In genomic region chr9:36487482-36488321, GRCh38 we compare ENCODE assay signal across 8 cellular contexts.
DNase-seq lines count a peak whose midpoint lies in the region; ATAC-seq and TF ChIP-seq lines count a peak whose summit lies in the region.

No MANE protein-coding gene starts in this region.

- ATAC-seq in GM21723 (IDR thresholded peaks at IDR 0.05; ENCODE audit: unreplicated experiment): peak; percentile 89
- peak; percentile 96 for ATAC-seq in Panc1
- peak; percentile 96 to 97 for ATAC-seq in activated T-cell treated with anti-CD3 and anti-CD28 coated beads, Interleukin-2, amount 50 U/mL, for 72 hours (replicated peaks in 1 of 2)
- peak; percentile 82 to 83 for ATAC-seq in naive B cell (ENCODE audit: low read depth in 2 of 2)
- peak; percentile 97 for ATAC-seq in stimulated activated effector memory CD8-positive, alpha-beta T cell treated with anti-CD3 and anti-CD28 coated beads, Interleukin-12 subunit alpha, Interleukin-12 subunit beta, amount 100 ng/mL, for 72 hours

- CTCF ChIA-PET in Panc1 (lab: Charles Lee): interaction anchor here (0.6 to 2.3 kb wide), 3 partner anchors 35 to 80 kb away, joined by 3 to 10 read pairs (median 6); no protein-coding TSS in a partner anchor

- TF ChIP-seq CTCF in Panc1 (IDR thresholded peaks at IDR 0.05) (no peak), esophagus squamous epithelium (IDR thresholded peaks at IDR 0.05) (peak in 2 of 6 experiments; percentile 20 to 29)

- H3K4me3 ChIP-seq in Panc1 (ENCODE audit: low read depth in 2 of 2, low read length in 2 of 2): peak overlapping the region; percentile 73 to 90
- H3K4me3 ChIP-seq in esophagus squamous epithelium: peak overlapping the region; percentile 78 to 98 (median 92)

- no peaks in the 10 kb centered on the region for H3K9me3 Mint-ChIP-seq in activated T-cell treated with anti-CD3 and anti-CD28 coated beads, Interleukin-2, amount 50 U/mL, for 72 hours
- no peaks in the 10 kb centered on the region for H3K9me3 Mint-ChIP-seq in naive B cell
- H3K9me3 Mint-ChIP-seq in stimulated activated effector memory CD8-positive, alpha-beta T cell treated with anti-CD3 and anti-CD28 coated beads, Interleukin-12 subunit alpha, Interleukin-12 subunit beta, amount 100 ng/mL, for 72 hours: no peaks in the 10 kb centered on the region

- peak; percentile 80 for DNase-seq in DMS79 (lab: John Stamatoyannopoulos, UW)
- DNase-seq in KBM-7: peak; percentile 89
- DNase-seq in Panc1 (ENCODE audit: low read depth, low spot score): peak; percentile 47
- peak; percentile 94 to 95 for DNase-seq in activated T-cell treated with anti-CD3 and anti-CD28 coated beads, Interleukin-2, amount 50 U/mL, for 72 hours
- peak; percentile 32 for DNase-seq in esophagus squamous epithelium (lab: John Stamatoyannopoulos, UW)
- peak; percentile 89 for DNase-seq in naive B cell
- peak; percentile 78 to 91 for DNase-seq in stimulated activated effector memory CD8-positive, alpha-beta T cell treated with anti-CD3 and anti-CD28 coated beads, Interleukin-12 subunit alpha, Interleukin-12 subunit beta, amount 100 ng/mL, for 72 hours (ENCODE audit: low spot score in 2 of 2)

- WGBS in esophagus squamous epithelium, 2 donors: 1% methylated on average over 18 of the region's 93 CpGs

- H3K27me3 ChIP-seq in Panc1 (ENCODE audit: control insufficient read depth, insufficient read depth, low read length) (no peaks in the 10 kb centered on the region), esophagus squamous epithelium (no peaks in the 10 kb centered on the region)

- H3K9me3 ChIP-seq in Panc1 (ENCODE audit: control insufficient read depth, insufficient read depth, low read depth, low read length): no peaks in the 10 kb centered on the region
- H3K9me3 ChIP-seq in esophagus squamous epithelium: no peaks in the 10 kb centered on the region

- peaks cover 18% of the 10 kb centered on the region for H3K4me1 ChIP-seq in Panc1 (ENCODE audit: control insufficient read depth, insufficient read depth, low read length)
- peaks cover 13 to 50% (median 15%) of the 10 kb centered on the region in 3 donors for H3K4me1 ChIP-seq in esophagus squamous epithelium

- peaks cover 0 to 2% of the 10 kb centered on the region in 2 donors for H3K36me3 Mint-ChIP-seq in activated T-cell treated with anti-CD3 and anti-CD28 coated beads, Interleukin-2, amount 50 U/mL, for 72 hours (ENCODE audit: insufficient read depth in 2 of 2)
- H3K36me3 Mint-ChIP-seq in naive B cell: no peaks in the 10 kb centered on the region
- H3K36me3 Mint-ChIP-seq in stimulated activated effector memory CD8-positive, alpha-beta T cell treated with anti-CD3 and anti-CD28 coated beads, Interleukin-12 subunit alpha, Interleukin-12 subunit beta, amount 100 ng/mL, for 72 hours: peaks cover 7% of the 10 kb centered on the region

- BruUV-seq in Panc1 (replicated peaks; lab: Mats Ljungman, UMichigan): no TSS peak

- peaks cover 64% of the 10 kb centered on the region for H3K4me1 Mint-ChIP-seq in activated T-cell treated with anti-CD3 and anti-CD28 coated beads, Interleukin-2, amount 50 U/mL, for 72 hours (ENCODE audit: low read depth)
- H3K4me1 Mint-ChIP-seq in naive B cell: peaks cover 33 to 52% (median 34%) of the 10 kb centered on the region in 3 donors
- peaks cover 59% of the 10 kb centered on the region for H3K4me1 Mint-ChIP-seq in stimulated activated effector memory CD8-positive, alpha-beta T cell treated with anti-CD3 and anti-CD28 coated beads, Interleukin-12 subunit alpha, Interleukin-12 subunit beta, amount 100 ng/mL, for 72 hours

- peak in 3 of 4 donors; percentile 56 to 90 (median 82) for TF ChIP-seq POLR2A in esophagus squamous epithelium (IDR thresholded peaks at IDR 0.05)

- H3K27ac Mint-ChIP-seq in activated T-cell treated with anti-CD3 and anti-CD28 coated beads, Interleukin-2, amount 50 U/mL, for 72 hours: peak overlapping the region; percentile 94
- peak overlapping the region; percentile 96 to 99 (median 98) for H3K27ac Mint-ChIP-seq in naive B cell
- H3K27ac Mint-ChIP-seq in stimulated activated effector memory CD8-positive, alpha-beta T cell treated with anti-CD3 and anti-CD28 coated beads, Interleukin-12 subunit alpha, Interleukin-12 subunit beta, amount 100 ng/mL, for 72 hours: peak overlapping the region; percentile 98

- no peaks in the 10 kb centered on the region for H3K27me3 Mint-ChIP-seq in activated T-cell treated with anti-CD3 and anti-CD28 coated beads, Interleukin-2, amount 50 U/mL, for 72 hours (ENCODE audit: low read depth)
- no peaks in the 10 kb centered on the region for H3K27me3 Mint-ChIP-seq in naive B cell

- in situ Hi-C loops in KBM-7 (cut with MboI; ENCODE audit: low pct_unique_long_range_greater_than_20kb, low sequenced_read_pairs) (no loop called here), Panc1 (cut with HindIII; ENCODE audit: low pct_unique_long_range_greater_than_20kb, low sequenced_read_pairs) (no loop called here)

- POLR2A ChIA-PET in Panc1 (lab: Charles Lee): no interaction called here

- peak overlapping the region; percentile 92 to 94 for H3K4me3 Mint-ChIP-seq in activated T-cell treated with anti-CD3 and anti-CD28 coated beads, Interleukin-2, amount 50 U/mL, for 72 hours
- H3K4me3 Mint-ChIP-seq in naive B cell: peak overlapping the region; percentile 87 to 98 (median 96)
- H3K4me3 Mint-ChIP-seq in stimulated activated effector memory CD8-positive, alpha-beta T cell treated with anti-CD3 and anti-CD28 coated beads, Interleukin-12 subunit alpha, Interleukin-12 subunit beta, amount 100 ng/mL, for 72 hours: peak overlapping the region; percentile 88

- H3K36me3 ChIP-seq in Panc1 (ENCODE audit: control insufficient read depth, insufficient read depth, low read length) (no peaks in the 10 kb centered on the region), esophagus squamous epithelium (peaks cover 0 to 5% (median 0%) of the 10 kb centered on the region in 3 donors)

- H3K27ac ChIP-seq in Panc1 (ENCODE audit: low read length) (peak overlapping the region; percentile 98), esophagus squamous epithelium (peak overlapping the region; percentile 91 to 94 (median 92))

- intact Hi-C loops in Panc1 (cut with micrococcal nuclease; ENCODE audit: unreplicated experiment) (loop anchor here (5.0 kb wide), 1 partner anchor 70 kb away; no protein-coding TSS in a partner anchor), esophagus squamous epithelium (cut with DNase I) (no loop called here)

Comparison
In these comparisons a context has a peak if more than half of its experiments do, and no peak if none do; other contexts are left out.
1. Peak in every context shown above with its lines: DNase-seq, ATAC-seq, H3K4me3 ChIP-seq and H3K27ac ChIP-seq.
2. DNase-seq: peak in every context shown above with its lines; median percentile 94 in activated T-cell treated with anti-CD3 and anti-CD28 coated beads, Interleukin-2, amount 50 U/mL, for 72 hours; 89 in KBM-7; 89 in naive B cell; 84 in stimulated activated effector memory CD8-positive, alpha-beta T cell treated with anti-CD3 and anti-CD28 coated beads, Interleukin-12 subunit alpha, Interleukin-12 subunit beta, amount 100 ng/mL, for 72 hours; 80 in DMS79; 47 in Panc1; 32 in esophagus squamous epithelium.